In the genomic region with DNA sequence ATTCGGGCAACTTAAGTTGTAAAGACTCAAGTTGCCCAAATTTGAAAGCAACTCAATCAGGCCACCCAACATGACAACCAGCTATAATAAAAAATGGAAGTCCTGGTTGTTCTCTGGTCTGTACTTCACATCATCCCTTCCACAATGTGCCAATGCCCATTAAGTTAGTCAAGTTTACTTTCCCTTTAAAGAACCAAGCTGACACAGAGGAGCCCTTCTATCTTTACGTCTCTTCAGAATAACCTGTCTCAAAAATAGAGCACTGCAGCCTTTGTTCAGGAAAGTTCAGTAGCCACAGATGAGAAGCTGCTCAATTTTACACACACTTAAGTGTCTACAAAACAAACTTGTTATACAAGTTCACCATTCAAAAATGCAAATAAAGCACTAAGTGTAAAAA, we compare ENCODE assay signal across 2 cellular contexts.
TF ChIP-seq lines count a peak whose summit lies in the region.

No MANE protein-coding gene starts in this region.

TF ChIP-seq in GM23338, 12 proteins besides CTCF, POLR2A, EP300 and RAD21:
- TF ChIP-seq, protein P1, sequence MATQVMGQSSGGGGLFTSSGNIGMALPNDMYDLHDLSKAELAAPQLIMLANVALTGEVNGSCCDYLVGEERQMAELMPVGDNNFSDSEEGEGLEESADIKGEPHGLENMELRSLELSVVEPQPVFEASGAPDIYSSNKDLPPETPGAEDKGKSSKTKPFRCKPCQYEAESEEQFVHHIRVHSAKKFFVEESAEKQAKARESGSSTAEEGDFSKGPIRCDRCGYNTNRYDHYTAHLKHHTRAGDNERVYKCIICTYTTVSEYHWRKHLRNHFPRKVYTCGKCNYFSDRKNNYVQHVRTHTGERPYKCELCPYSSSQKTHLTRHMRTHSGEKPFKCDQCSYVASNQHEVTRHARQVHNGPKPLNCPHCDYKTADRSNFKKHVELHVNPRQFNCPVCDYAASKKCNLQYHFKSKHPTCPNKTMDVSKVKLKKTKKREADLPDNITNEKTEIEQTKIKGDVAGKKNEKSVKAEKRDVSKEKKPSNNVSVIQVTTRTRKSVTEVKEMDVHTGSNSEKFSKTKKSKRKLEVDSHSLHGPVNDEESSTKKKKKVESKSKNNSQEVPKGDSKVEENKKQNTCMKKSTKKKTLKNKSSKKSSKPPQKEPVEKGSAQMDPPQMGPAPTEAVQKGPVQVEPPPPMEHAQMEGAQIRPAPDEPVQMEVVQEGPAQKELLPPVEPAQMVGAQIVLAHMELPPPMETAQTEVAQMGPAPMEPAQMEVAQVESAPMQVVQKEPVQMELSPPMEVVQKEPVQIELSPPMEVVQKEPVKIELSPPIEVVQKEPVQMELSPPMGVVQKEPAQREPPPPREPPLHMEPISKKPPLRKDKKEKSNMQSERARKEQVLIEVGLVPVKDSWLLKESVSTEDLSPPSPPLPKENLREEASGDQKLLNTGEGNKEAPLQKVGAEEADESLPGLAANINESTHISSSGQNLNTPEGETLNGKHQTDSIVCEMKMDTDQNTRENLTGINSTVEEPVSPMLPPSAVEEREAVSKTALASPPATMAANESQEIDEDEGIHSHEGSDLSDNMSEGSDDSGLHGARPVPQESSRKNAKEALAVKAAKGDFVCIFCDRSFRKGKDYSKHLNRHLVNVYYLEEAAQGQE (IDR thresholded peaks at IDR 0.05; ENCODE audit: unreplicated experiment), result no peak
- TF ChIP-seq, protein P2, sequence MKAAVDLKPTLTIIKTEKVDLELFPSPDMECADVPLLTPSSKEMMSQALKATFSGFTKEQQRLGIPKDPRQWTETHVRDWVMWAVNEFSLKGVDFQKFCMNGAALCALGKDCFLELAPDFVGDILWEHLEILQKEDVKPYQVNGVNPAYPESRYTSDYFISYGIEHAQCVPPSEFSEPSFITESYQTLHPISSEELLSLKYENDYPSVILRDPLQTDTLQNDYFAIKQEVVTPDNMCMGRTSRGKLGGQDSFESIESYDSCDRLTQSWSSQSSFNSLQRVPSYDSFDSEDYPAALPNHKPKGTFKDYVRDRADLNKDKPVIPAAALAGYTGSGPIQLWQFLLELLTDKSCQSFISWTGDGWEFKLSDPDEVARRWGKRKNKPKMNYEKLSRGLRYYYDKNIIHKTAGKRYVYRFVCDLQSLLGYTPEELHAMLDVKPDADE (IDR thresholded peaks at IDR 0.05), result no peak
- TF ChIP-seq EZH2 (IDR thresholded peaks at IDR 0.05; ENCODE audit: low read depth, unreplicated experiment), result no peak
- no peak for TF ChIP-seq EZH2phosphoT487 (IDR thresholded peaks at IDR 0.05; ENCODE audit: unreplicated experiment)
- no peak for TF ChIP-seq STAT1 (IDR thresholded peaks at IDR 0.05; ENCODE audit: unreplicated experiment)

TF ChIP-seq in WTC11, 78 proteins besides CTCF, POLR2A, EP300 and RAD21:
- TF ChIP-seq, protein P3, sequence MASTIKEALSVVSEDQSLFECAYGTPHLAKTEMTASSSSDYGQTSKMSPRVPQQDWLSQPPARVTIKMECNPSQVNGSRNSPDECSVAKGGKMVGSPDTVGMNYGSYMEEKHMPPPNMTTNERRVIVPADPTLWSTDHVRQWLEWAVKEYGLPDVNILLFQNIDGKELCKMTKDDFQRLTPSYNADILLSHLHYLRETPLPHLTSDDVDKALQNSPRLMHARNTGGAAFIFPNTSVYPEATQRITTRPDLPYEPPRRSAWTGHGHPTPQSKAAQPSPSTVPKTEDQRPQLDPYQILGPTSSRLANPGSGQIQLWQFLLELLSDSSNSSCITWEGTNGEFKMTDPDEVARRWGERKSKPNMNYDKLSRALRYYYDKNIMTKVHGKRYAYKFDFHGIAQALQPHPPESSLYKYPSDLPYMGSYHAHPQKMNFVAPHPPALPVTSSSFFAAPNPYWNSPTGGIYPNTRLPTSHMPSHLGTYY (CRISPR knock-in tag; IDR thresholded peaks at IDR 0.05), result no peak
- no peak for TF ChIP-seq PRRX2 (CRISPR knock-in tag; IDR thresholded peaks at IDR 0.05)
- no peak for TF ChIP-seq ZBTB21 (CRISPR knock-in tag; IDR thresholded peaks at IDR 0.05; ENCODE audit: borderline replicate concordance)
- TF ChIP-seq, protein P4, sequence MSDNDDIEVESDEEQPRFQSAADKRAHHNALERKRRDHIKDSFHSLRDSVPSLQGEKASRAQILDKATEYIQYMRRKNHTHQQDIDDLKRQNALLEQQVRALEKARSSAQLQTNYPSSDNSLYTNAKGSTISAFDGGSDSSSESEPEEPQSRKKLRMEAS (CRISPR knock-in tag; IDR thresholded peaks at IDR 0.05), result no peak
- TF ChIP-seq, protein P5, sequence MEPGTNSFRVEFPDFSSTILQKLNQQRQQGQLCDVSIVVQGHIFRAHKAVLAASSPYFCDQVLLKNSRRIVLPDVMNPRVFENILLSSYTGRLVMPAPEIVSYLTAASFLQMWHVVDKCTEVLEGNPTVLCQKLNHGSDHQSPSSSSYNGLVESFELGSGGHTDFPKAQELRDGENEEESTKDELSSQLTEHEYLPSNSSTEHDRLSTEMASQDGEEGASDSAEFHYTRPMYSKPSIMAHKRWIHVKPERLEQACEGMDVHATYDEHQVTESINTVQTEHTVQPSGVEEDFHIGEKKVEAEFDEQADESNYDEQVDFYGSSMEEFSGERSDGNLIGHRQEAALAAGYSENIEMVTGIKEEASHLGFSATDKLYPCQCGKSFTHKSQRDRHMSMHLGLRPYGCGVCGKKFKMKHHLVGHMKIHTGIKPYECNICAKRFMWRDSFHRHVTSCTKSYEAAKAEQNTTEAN (CRISPR knock-in tag; IDR thresholded peaks at IDR 0.05), result no peak
- no peak for TF ChIP-seq IRF2 (CRISPR knock-in tag; IDR thresholded peaks at IDR 0.05; ENCODE audit: borderline replicate concordance, low read depth)
- no peak for TF ChIP-seq ZNF138 (CRISPR knock-in tag; conservative IDR thresholded peaks at IDR 0.05)
- no peak for TF ChIP-seq GABPB1 (CRISPR knock-in tag; IDR thresholded peaks at IDR 0.05)
- TF ChIP-seq, protein P6, sequence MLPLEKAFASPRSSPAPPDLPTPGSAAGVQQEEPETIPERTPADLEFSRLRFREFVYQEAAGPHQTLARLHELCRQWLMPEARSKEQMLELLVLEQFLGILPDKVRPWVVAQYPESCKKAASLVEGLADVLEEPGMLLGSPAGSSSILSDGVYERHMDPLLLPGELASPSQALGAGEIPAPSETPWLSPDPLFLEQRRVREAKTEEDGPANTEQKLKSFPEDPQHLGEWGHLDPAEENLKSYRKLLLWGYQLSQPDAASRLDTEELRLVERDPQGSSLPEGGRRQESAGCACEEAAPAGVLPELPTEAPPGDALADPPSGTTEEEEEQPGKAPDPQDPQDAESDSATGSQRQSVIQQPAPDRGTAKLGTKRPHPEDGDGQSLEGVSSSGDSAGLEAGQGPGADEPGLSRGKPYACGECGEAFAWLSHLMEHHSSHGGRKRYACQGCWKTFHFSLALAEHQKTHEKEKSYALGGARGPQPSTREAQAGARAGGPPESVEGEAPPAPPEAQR (CRISPR knock-in tag; IDR thresholded peaks at IDR 0.05), result no peak
- TF ChIP-seq, protein P7, sequence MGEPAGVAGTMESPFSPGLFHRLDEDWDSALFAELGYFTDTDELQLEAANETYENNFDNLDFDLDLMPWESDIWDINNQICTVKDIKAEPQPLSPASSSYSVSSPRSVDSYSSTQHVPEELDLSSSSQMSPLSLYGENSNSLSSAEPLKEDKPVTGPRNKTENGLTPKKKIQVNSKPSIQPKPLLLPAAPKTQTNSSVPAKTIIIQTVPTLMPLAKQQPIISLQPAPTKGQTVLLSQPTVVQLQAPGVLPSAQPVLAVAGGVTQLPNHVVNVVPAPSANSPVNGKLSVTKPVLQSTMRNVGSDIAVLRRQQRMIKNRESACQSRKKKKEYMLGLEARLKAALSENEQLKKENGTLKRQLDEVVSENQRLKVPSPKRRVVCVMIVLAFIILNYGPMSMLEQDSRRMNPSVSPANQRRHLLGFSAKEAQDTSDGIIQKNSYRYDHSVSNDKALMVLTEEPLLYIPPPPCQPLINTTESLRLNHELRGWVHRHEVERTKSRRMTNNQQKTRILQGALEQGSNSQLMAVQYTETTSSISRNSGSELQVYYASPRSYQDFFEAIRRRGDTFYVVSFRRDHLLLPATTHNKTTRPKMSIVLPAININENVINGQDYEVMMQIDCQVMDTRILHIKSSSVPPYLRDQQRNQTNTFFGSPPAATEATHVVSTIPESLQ (CRISPR knock-in tag; IDR thresholded peaks at IDR 0.05), result no peak
TF ChIP-seq in WTC11: peak in this region for 0.
